Comparison of ENCODE assay signal across 10 cellular contexts in the genomic region with DNA sequence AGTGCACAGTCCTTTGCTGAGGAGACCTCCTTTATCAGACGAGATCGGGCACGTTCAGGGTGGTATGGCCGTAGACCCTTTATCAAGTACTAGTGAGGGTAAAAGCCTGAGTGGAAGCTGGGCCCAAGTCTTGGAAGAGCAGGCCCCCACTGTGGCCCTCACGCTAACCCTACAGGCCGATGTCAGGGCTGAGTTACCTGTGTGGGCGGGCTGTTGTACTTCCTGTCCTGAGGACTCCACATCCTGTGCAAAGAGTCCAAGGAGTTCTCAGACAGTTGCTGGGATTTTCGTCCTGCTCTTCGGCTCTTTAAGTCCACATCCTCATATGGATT. TPM values are rescaled to one million over a fixed set of nuclear protein-coding genes. Genes with fewer than 3 reads are reported as not detected.
DNase-seq lines count a peak whose midpoint lies in the region; ATAC-seq, FAIRE-seq and TF ChIP-seq lines count a peak whose summit lies in the region.
"Had no signal": no experiment of that assay in that cellular context is flagged by ENCODE, and none has a peak within 500 bp of the region (broad histone marks: within the 10 kb centered on the region; RNA-seq: fewer than 3 reads in every experiment).

No MANE protein-coding gene starts in this region.

- 71% methylated on average over 6 of the region's 9 CpGs for WGBS in HepG2 (ENCODE audit: low lambda C conversion rate)
- WGBS in spleen, 5 donors, result 63 to 75% (median 73%) methylated on average over 8 to 9 of the region's 9 CpGs

- peaks cover 16% of the 10 kb centered on the region for H3K36me3 Mint-ChIP-seq in WTC11

- peak overlapping the region; percentile 97 for H2AFZ ChIP-seq in HepG2 (ENCODE audit: low read length)

- H3K9ac ChIP-seq in HepG2 (ENCODE audit: insufficient read depth, low read depth, low read length), result peak overlapping the region; percentile 61

- CTCF ChIA-PET in WTC11 (lab: Charles Lee), result no interaction called here
- CTCF ChIA-PET in HepG2 (lab: Yijun Ruan, JAX; ENCODE audit: low intra/inter-chr PET ratio, low total read pairs), result no interaction called here

- FAIRE-seq in GM12891 (lab: Jason Lieb, UNC) (peak; percentile 62), HepG2 (lab: Jason Lieb, UNC) (no peak)

- H3K4me3 ChIP-seq in HepG2 (replicated peaks in 1 of 3; ENCODE audit: insufficient read depth in 1 of 3, low read depth in 2 of 3, low read length in 3 of 3) (peak overlapping the region in 1 of 3 experiments; percentile 29; a peak in 2 of 6 replicates), spleen (no peak overlapping the region)

- no peaks in the 10 kb centered on the region for H3K9me3 Mint-ChIP-seq in WTC11
- H3K9me3 Mint-ChIP-seq: CD8-positive, alpha-beta memory T cell had no signal

- H3K4me1 ChIP-seq in HepG2 (ENCODE audit: insufficient read depth, low read length) (peaks cover 97% of the 10 kb centered on the region), spleen (peaks cover 20 to 83% (median 53%) of the 10 kb centered on the region in 6 donors)

- no peak for TF ChIP-seq RAD21 in HepG2 (CRISPR knock-in tag; IDR thresholded peaks at IDR 0.05)

- no TSS peak for BruUV-seq in HepG2 (replicated peaks; lab: Mats Ljungman, UMichigan)

- no peaks in the 10 kb centered on the region for H4K20me1 ChIP-seq in HepG2 (ENCODE audit: insufficient read depth, low read length)

- no peaks in the 10 kb centered on the region for H3K79me2 ChIP-seq in HepG2 (ENCODE audit: insufficient read depth, low read length)

- ATAC-seq in WTC11, result no peak
- ATAC-seq in HepG2, result peak; percentile 46
- no peak for ATAC-seq in GM19455 (IDR thresholded peaks at IDR 0.05; ENCODE audit: unreplicated experiment)
- ATAC-seq in GM18511 (IDR thresholded peaks at IDR 0.05; ENCODE audit: unreplicated experiment), result no peak

- intact Hi-C loops in HepG2 (cut with micrococcal nuclease; ENCODE audit: unreplicated experiment), result no loop called here
- intact Hi-C loops in spleen (cut with DNase I; ENCODE audit: low total_unique reads), result no loop called here

- POLR2A ChIA-PET in WTC11 (lab: Charles Lee) (interaction anchor here (1.0 kb wide), 1 partner anchor 14 kb away, joined by 4 read pairs; no protein-coding TSS in a partner anchor), HepG2 (lab: Yijun Ruan, JAX) (interaction anchor here (1.0 to 5.5 kb wide), 8 partner anchors 9 to 96 kb away, joined by 3 to 35 read pairs (median 4); a partner anchor contains a TSS)

- no peak for TF ChIP-seq EP300 in HepG2 (IDR thresholded peaks at IDR 0.05; ENCODE audit: low read depth in 2 of 2, low read length in 2 of 2)
- TF ChIP-seq EP300 in HepG2 (CRISPR knock-in tag; IDR thresholded peaks at IDR 0.05; ENCODE audit: borderline replicate concordance), result no peak

- in situ Hi-C loops in HepG2 (cut with HindIII; ENCODE audit: extremely low pct_ligation_motif_present, low pct_unique_long_range_greater_than_20kb), result no loop called here

- peak overlapping the region; percentile 86 for H3K27ac ChIP-seq in HepG2 (ENCODE audit: extremely low read length, insufficient read depth, low read length)
- peak overlapping the region in 7 of 8 donors; percentile 7 to 83 (median 50) for H3K27ac ChIP-seq in spleen

- H3K4me3 Mint-ChIP-seq in WTC11, result no peak overlapping the region
- H3K4me3 Mint-ChIP-seq: CD8-positive, alpha-beta memory T cell had no signal

- H3K27me3 ChIP-seq in HepG2 (ENCODE audit: control insufficient read depth in 1 of 2, insufficient read depth in 2 of 2, low read length in 2 of 2) (no peaks in the 10 kb centered on the region), spleen (replicated peaks in 1 of 7) (no peaks in the 10 kb centered on the region)

- peak overlapping the region; percentile 66 for H3K4me2 ChIP-seq in HepG2 (ENCODE audit: low read depth, low read length)

- TF ChIP-seq CTCF in WTC11 (IDR thresholded peaks at IDR 0.05) (no peak), HepG2 (CRISPR knock-in tag; IDR thresholded peaks at IDR 0.05) (no peak), spleen (IDR thresholded peaks at IDR 0.05 in 8 of 11, conservative IDR thresholded peaks at IDR 0.05 in 3 of 11) (no peak)

- TF ChIP-seq POLR2A in GM12891 (IDR thresholded peaks at IDR 0.05; ENCODE audit: low read depth, low read length) (no peak), HepG2 (IDR thresholded peaks at IDR 0.05; ENCODE audit: insufficient read depth in 1 of 2, low read depth in 2 of 2, low read length in 2 of 2) (0 out of 4 replicates have a peak, but pooled peaks of 1 of the 2 experiments have one; percentile 18), spleen (IDR thresholded peaks at IDR 0.05) (no peak)

- no peaks in the 10 kb centered on the region for H3K27me3 Mint-ChIP-seq in WTC11 (ENCODE audit: low read depth)

- peaks cover 37% of the 10 kb centered on the region for H3K4me1 Mint-ChIP-seq in WTC11

- DNase-seq in GM12891 (ENCODE audit: insufficient read length, low spot score) (no peak), WTC11 (ENCODE audit: low spot score) (no peak), HepG2 (ENCODE audit: low spot score) (no peak), spleen (no peak), NOMO-1 treated with dmso at 0.1 percent for 144 hours (lab: John Stamatoyannopoulos, UW; ENCODE audit: unreplicated experiment) (no peak), NCI-H187 (lab: John Stamatoyannopoulos, UW) (no peak)
- DNase-seq: CD8-positive, alpha-beta memory T cell; cerebellar nuclear complex had no signal

- H3K36me3 ChIP-seq in HepG2 (replicated peaks in 1 of 2; ENCODE audit: control insufficient read depth in 1 of 2, insufficient read depth in 2 of 2, low read length in 2 of 2) (peaks cover 0 to 2% of the 10 kb centered on the region in 2 experiments; a peak in 1 of 5 replicates), spleen (peaks cover 0 to 47% (median 2%) of the 10 kb centered on the region in 6 donors)

- peak overlapping the region; percentile 87 for H3K27ac Mint-ChIP-seq in WTC11

- H3K9me3 ChIP-seq in HepG2 (ENCODE audit: low read length) (no peaks in the 10 kb centered on the region), spleen (no peaks in the 10 kb centered on the region)

TF ChIP-seq in WTC11, 78 proteins besides CTCF, POLR2A, EP300 and RAD21:
- TF ChIP-seq NFE2L1 (CRISPR knock-in tag; IDR thresholded peaks at IDR 0.05), result no peak
TF ChIP-seq in WTC11: peak in this region for 0.

RNA-seq across cellular contexts. Expression of a gene that starts 34.9 kb away (rescaled TPM):
- 4,794 TPM for polyA plus RNA-seq in GM12891 (2012; ENCODE audit: low read depth, missing spikeins)
- total RNA-seq in WTC11 (2021) (1,103 to 1,198 TPM (median 1,179 TPM) in 3 replicates), HepG2 (2016; rRNA removed; fragmentation: Illumina TruSeq; extraction: Trizol) (2,153 and 2,707 TPM in 2 replicates), spleen (1,000 to 10,000 TPM in 4 of 7 donors, 100 to 1,000 TPM in 3; 845 to 1,581 (median 1,127) TPM)
- total RNA-seq in HepG2 (2016; cell fraction: cytosol; rRNA removed; fragmentation: Illumina TruSeq; extraction: Trizol; ENCODE audit: low read depth), result 3,399 and 3,946 TPM in 2 replicates
- total RNA-seq in HepG2 (2016; cell fraction: insoluble cytoplasmic fraction; rRNA removed; fragmentation: Illumina TruSeq; extraction: Trizol), result 2,233 and 2,738 TPM in 2 replicates
- total RNA-seq in HepG2 (2016; cell fraction: membrane; rRNA removed; fragmentation: Illumina TruSeq; extraction: Trizol), result 4,869 and 5,089 TPM in 2 replicates
- total RNA-seq in HepG2 (2016; cell fraction: nucleus; rRNA removed; fragmentation: Illumina TruSeq; extraction: Trizol), result 939 and 964 TPM in 2 replicates
- polyA plus RNA-seq in HepG2 (2011; rRNA removed) (1,417 and 1,531 TPM in 2 replicates), spleen (1,000 to 10,000 TPM; 6,984 to 8,152 (median 7,296) TPM)
- polyA plus RNA-seq in HepG2 (2011; cell fraction: cytosol; rRNA removed), result 1,474 and 2,087 TPM in 2 replicates
- polyA plus RNA-seq in HepG2 (2011; cell fraction: nucleus; rRNA removed), result 305 and 370 TPM in 2 replicates
- polyA plus RNA-seq in HepG2 (2012), result 1,992 and 2,004 TPM in 2 replicates
- polyA plus RNA-seq in HepG2 (2016; cell fraction: cytosol; fragmentation: Illumina TruSeq; extraction: Trizol; ENCODE audit: low read depth), result 4,970 and 5,082 TPM in 2 replicates
- polyA plus RNA-seq in HepG2 (2016; cell fraction: insoluble cytoplasmic fraction; fragmentation: Illumina TruSeq; extraction: Trizol; ENCODE audit: low read depth), result 3,334 and 3,710 TPM in 2 replicates
- polyA plus RNA-seq in HepG2 (2016; cell fraction: membrane; fragmentation: Illumina TruSeq; extraction: Trizol; ENCODE audit: low read depth), result 5,948 and 6,204 TPM in 2 replicates
- 1,777 and 1,903 TPM in 2 replicates for polyA plus RNA-seq in HepG2 (2016; cell fraction: nucleus; fragmentation: Illumina TruSeq; extraction: Trizol; ENCODE audit: insufficient read depth, low read depth)
- 284 and 635 TPM in 2 replicates for polyA minus RNA-seq in HepG2 (2011; rRNA and poly(A)+ RNA removed; ENCODE audit: low replicate concordance)
- polyA minus RNA-seq in HepG2 (2011; cell fraction: cytosol; rRNA and poly(A)+ RNA removed), result 320 and 336 TPM in 2 replicates
- polyA minus RNA-seq in HepG2 (2011; cell fraction: nucleus; rRNA and poly(A)+ RNA removed), result 339 and 420 TPM in 2 replicates

RNA-seq across cellular contexts. Expression of a gene that starts 35.0 kb away (rescaled TPM):
- polyA plus RNA-seq in GM12891 (2012; ENCODE audit: low read depth, missing spikeins), result 8.3 TPM
- 5.6 to 8.0 TPM (median 7.8 TPM) in 3 replicates for total RNA-seq in WTC11 (2021)
- 4.9 and 5.6 TPM in 2 replicates for total RNA-seq in HepG2 (2016; rRNA removed; fragmentation: Illumina TruSeq; extraction: Trizol)
- 1.4 and 2.4 TPM in 2 replicates for total RNA-seq in HepG2 (2016; cell fraction: cytosol; rRNA removed; fragmentation: Illumina TruSeq; extraction: Trizol; ENCODE audit: low read depth)
- 4.9 and 5.0 TPM in 2 replicates for total RNA-seq in HepG2 (2016; cell fraction: insoluble cytoplasmic fraction; rRNA removed; fragmentation: Illumina TruSeq; extraction: Trizol)
- total RNA-seq in HepG2 (2016; cell fraction: membrane; rRNA removed; fragmentation: Illumina TruSeq; extraction: Trizol), result 1.9 and 2.3 TPM in 2 replicates
- 19.3 and 22.0 TPM in 2 replicates for total RNA-seq in HepG2 (2016; cell fraction: nucleus; rRNA removed; fragmentation: Illumina TruSeq; extraction: Trizol)
- polyA plus RNA-seq in HepG2 (2011; rRNA removed), result 6.1 and 7.6 TPM in 2 replicates
- 1.7 and 1.8 TPM in 2 replicates for polyA plus RNA-seq in HepG2 (2011; cell fraction: cytosol; rRNA removed)
- polyA plus RNA-seq in HepG2 (2011; cell fraction: nucleus; rRNA removed), result 24.5 and 26.0 TPM in 2 replicates
- 5.0 and 5.3 TPM in 2 replicates for polyA plus RNA-seq in HepG2 (2012)
- polyA plus RNA-seq in HepG2 (2016; cell fraction: cytosol; fragmentation: Illumina TruSeq; extraction: Trizol; ENCODE audit: low read depth), result 0.43 and 0.66 TPM in 2 replicates
- 2.1 and 3.1 TPM in 2 replicates for polyA plus RNA-seq in HepG2 (2016; cell fraction: insoluble cytoplasmic fraction; fragmentation: Illumina TruSeq; extraction: Trizol; ENCODE audit: low read depth)
- polyA plus RNA-seq in HepG2 (2016; cell fraction: membrane; fragmentation: Illumina TruSeq; extraction: Trizol; ENCODE audit: low read depth), result 1.2 and 1.3 TPM in 2 replicates
- polyA plus RNA-seq in HepG2 (2016; cell fraction: nucleus; fragmentation: Illumina TruSeq; extraction: Trizol; ENCODE audit: insufficient read depth, low read depth), result 18.3 and 20.6 TPM in 2 replicates
- polyA minus RNA-seq in HepG2 (2011; rRNA and poly(A)+ RNA removed; ENCODE audit: low replicate concordance), result 6.2 and 10.3 TPM in 2 replicates
- 1.2 and 2.4 TPM in 2 replicates for polyA minus RNA-seq in HepG2 (2011; cell fraction: cytosol; rRNA and poly(A)+ RNA removed)
- polyA minus RNA-seq in HepG2 (2011; cell fraction: nucleus; rRNA and poly(A)+ RNA removed), result 26.0 and 33.4 TPM in 2 replicates
- total RNA-seq in spleen, result 10 to 100 TPM in 5 of 7 donors, 1 to 10 TPM in 2; 5.3 to 22.8 (median 12.6) TPM
- polyA plus RNA-seq in spleen, result 1 to 10 TPM in 2 of 3 donors, under 1 TPM in 1; 0.86 to 4.3 (median 2.3) TPM
